Comparison of ENCODE assay signal across 17 cellular contexts in genomic region chr6:77451466-77451865, GRCh38. TPM values are rescaled to one million over a fixed set of nuclear protein-coding genes. Genes with fewer than 3 reads are reported as not detected.
DNase-seq lines count a peak whose midpoint lies in the region; ATAC-seq, FAIRE-seq and TF ChIP-seq lines count a peak whose summit lies in the region.
"Had no signal": no experiment of that assay in that cellular context is flagged by ENCODE, and none has a peak within 500 bp of the region (broad histone marks: within the 10 kb centered on the region; RNA-seq: fewer than 3 reads in every experiment).

No MANE protein-coding gene starts in this region.

- no peaks in the 10 kb centered on the region for H3K27me3 Mint-ChIP-seq in astrocyte (ENCODE audit: low read depth, unreplicated experiment)
- H3K27me3 Mint-ChIP-seq: CD4-positive, CD25-positive, alpha-beta regulatory T cell had no signal

- H3K9ac ChIP-seq in astrocyte (ENCODE audit: low read length) = no peak overlapping the region
- H3K9ac ChIP-seq in parathyroid adenoma = no peak overlapping the region

- CTCF ChIA-PET in Panc1 (lab: Charles Lee) (no interaction called here), RWPE1 (lab: Yijun Ruan, JAX) (no interaction called here)

- TF ChIP-seq CTCF in Panc1 (IDR thresholded peaks at IDR 0.05) = no peak
- TF ChIP-seq CTCF in astrocyte (IDR thresholded peaks at IDR 0.05; ENCODE audit: insufficient read depth, low read depth, low read length) = no peak
- no peak for TF ChIP-seq CTCF in parathyroid adenoma (IDR thresholded peaks at IDR 0.05)
- TF ChIP-seq CTCF in RWPE1 (conservative IDR thresholded peaks at IDR 0.05; ENCODE audit: low read depth) = no peak

- no peak for ATAC-seq in Panc1

- H4K20me1 ChIP-seq in astrocyte (ENCODE audit: insufficient read depth, low read length) = no peaks in the 10 kb centered on the region

- peaks cover 28% of the 10 kb centered on the region for H3K4me1 Mint-ChIP-seq in astrocyte (ENCODE audit: low read depth, unreplicated experiment)
- H3K4me1 Mint-ChIP-seq: CD4-positive, CD25-positive, alpha-beta regulatory T cell; IgD-negative memory B cell had no signal

- H3K9me3 ChIP-seq in Panc1 (ENCODE audit: control insufficient read depth, insufficient read depth, low read depth, low read length) = no peaks in the 10 kb centered on the region
- no peaks in the 10 kb centered on the region for H3K9me3 ChIP-seq in astrocyte (ENCODE audit: insufficient read depth, low read depth, low read length)
- no peaks in the 10 kb centered on the region for H3K9me3 ChIP-seq in parathyroid adenoma (ENCODE audit: control insufficient read depth, low read length)
- H3K9me3 ChIP-seq: BE2C had no signal

- H3K27ac ChIP-seq in Panc1 (ENCODE audit: low read length) (peak overlapping the region; percentile 39), astrocyte (ENCODE audit: low read depth, low read length) (no peak overlapping the region), parathyroid adenoma (no peak overlapping the region), RWPE1 (no peak overlapping the region)

- H3K36me3 ChIP-seq in Panc1 (ENCODE audit: control insufficient read depth, insufficient read depth, low read length) (no peaks in the 10 kb centered on the region), astrocyte (ENCODE audit: insufficient read depth, low read length) (no peaks in the 10 kb centered on the region), parathyroid adenoma (ENCODE audit: control insufficient read depth, insufficient read depth, low read length) (no peaks in the 10 kb centered on the region)
- H3K36me3 ChIP-seq: BE2C had no signal

- H3K9me3 Mint-ChIP-seq in astrocyte (ENCODE audit: unreplicated experiment) = no peaks in the 10 kb centered on the region
- H3K9me3 Mint-ChIP-seq: HFFc6, IgD-negative memory B cell had no signal

- no peaks in the 10 kb centered on the region for H3K27me3 ChIP-seq in Panc1 (ENCODE audit: control insufficient read depth, insufficient read depth, low read length)
- H3K27me3 ChIP-seq in astrocyte (ENCODE audit: insufficient read depth, low read length) = no peaks in the 10 kb centered on the region
- no peaks in the 10 kb centered on the region for H3K27me3 ChIP-seq in parathyroid adenoma (ENCODE audit: control insufficient read depth, insufficient read depth, low read length)
- H3K27me3 ChIP-seq: BE2C had no signal

- no TSS peak for BruUV-seq in Panc1 (replicated peaks; lab: Mats Ljungman, UMichigan)

- H3K27ac Mint-ChIP-seq in astrocyte (ENCODE audit: unreplicated experiment) = no peak overlapping the region
- H3K27ac Mint-ChIP-seq: CD4-positive, CD25-positive, alpha-beta regulatory T cell; HFFc6; IgD-negative memory B cell had no signal

- DNase-seq in Panc1 (ENCODE audit: low read depth, low spot score) (no peak), astrocyte (ENCODE audit: low read depth) (peak; percentile 20), RWPE1 (ENCODE audit: low spot score) (no peak), COLO829 (ENCODE audit: low spot score) (no peak)
- no peak for DNase-seq in stimulated activated CD4-positive, alpha-beta T cell treated with anti-CD3 and anti-CD28 coated beads, Interleukin-15, amount 100 ng/mL, for 24 hours
- DNase-seq: ACHN; BE2C; C1 segment of cervical spinal cord; CD4-positive, CD25-positive, alpha-beta regulatory T cell; DMS79 treated with DMSO at 0.1 percent for 48 hours; GF-D8; GOT3; H7 had no signal

- POLR2A ChIA-PET in Panc1 (lab: Charles Lee) (no interaction called here), RWPE1 (lab: Yijun Ruan, JAX; ENCODE audit: low non-redundant PET) (no interaction called here)

- in situ Hi-C loops in Panc1 (cut with HindIII; ENCODE audit: low pct_unique_long_range_greater_than_20kb, low sequenced_read_pairs) = no loop called here

- H3K79me2 ChIP-seq in astrocyte (ENCODE audit: insufficient read depth, low read length) = no peaks in the 10 kb centered on the region
- no peaks in the 10 kb centered on the region for H3K79me2 ChIP-seq in parathyroid adenoma

- intact Hi-C loops in Panc1 (cut with micrococcal nuclease; ENCODE audit: unreplicated experiment) = no loop called here

- no peak overlapping the region for H3K4me3 ChIP-seq in Panc1 (ENCODE audit: low read depth in 2 of 2, low read length in 2 of 2)
- no peak overlapping the region for H3K4me3 ChIP-seq in astrocyte (ENCODE audit: insufficient read depth, low read depth, low read length)
- peak overlapping the region; percentile 6 for H3K4me3 ChIP-seq in parathyroid adenoma (ENCODE audit: low read depth, low read length)

- H2AFZ ChIP-seq in astrocyte (ENCODE audit: low read depth, low read length) (no peak overlapping the region), parathyroid adenoma (peak overlapping the region; percentile 60)

- no peaks in the 10 kb centered on the region for H3K36me3 Mint-ChIP-seq in astrocyte (ENCODE audit: low read depth, unreplicated experiment)
- H3K36me3 Mint-ChIP-seq: CD4-positive, CD25-positive, alpha-beta regulatory T cell; IgD-negative memory B cell had no signal

- H3K4me3 Mint-ChIP-seq in astrocyte (ENCODE audit: unreplicated experiment) = no peak overlapping the region
- H3K4me3 Mint-ChIP-seq: CD4-positive, CD25-positive, alpha-beta regulatory T cell; HFFc6; IgD-negative memory B cell had no signal

- H3K4me2 ChIP-seq in astrocyte (ENCODE audit: low read length) (no peak overlapping the region), parathyroid adenoma (ENCODE audit: low read length) (peak overlapping the region; percentile 45)

- H3K4me1 ChIP-seq in Panc1 (ENCODE audit: control insufficient read depth, insufficient read depth, low read length) (peaks cover 5% of the 10 kb centered on the region), astrocyte (ENCODE audit: insufficient read depth, low read length) (peaks cover 9% of the 10 kb centered on the region), parathyroid adenoma (no peaks in the 10 kb centered on the region)

- FAIRE-seq in astrocyte (lab: Jason Lieb, UNC) = no peak
- FAIRE-seq: HTR-8/SVneo had no signal

RNA-seq across cellular contexts. Expression of gene HTR1B, which starts 11.8 kb away (rescaled TPM):
- total RNA-seq in Panc1 (2021; ENCODE audit: unreplicated experiment) = 14.0 TPM
- polyA plus RNA-seq in Panc1 (2012; ENCODE audit: insufficient read length) = 12.3 TPM
- 1.2 and 1.9 TPM in 2 replicates for total RNA-seq in astrocyte
- total RNA-seq: CD4-positive, CD25-positive, alpha-beta regulatory T cell had no signal
- polyA plus RNA-seq: CD4-positive, CD25-positive, alpha-beta regulatory T cell; IgD-negative memory B cell had no signal
